7 cellular contexts compared by ENCODE assay signal in genomic region chr1:205983925-205984725, GRCh38. TPM values are rescaled to one million over a fixed set of nuclear protein-coding genes. Genes with fewer than 3 reads are reported as not detected.
DNase-seq lines count a peak whose midpoint lies in the region; ATAC-seq and TF ChIP-seq lines count a peak whose summit lies in the region.

No MANE protein-coding gene starts in this region.

- TF ChIP-seq POLR2A in upper lobe of left lung (IDR thresholded peaks at IDR 0.05), result no peak

- no peak for DNase-seq in HFF-Myc (ENCODE audit: extremely low read depth, low read depth)
- peak; percentile 90 for DNase-seq in RWPE2 (ENCODE audit: low spot score)
- DNase-seq in dorsolateral prefrontal cortex, result peak; percentile 26 to 83 (median 80)
- peak; percentile 67 for DNase-seq in lower lobe of right lung
- DNase-seq in upper lobe of left lung, result peak in 1 of 2 donors; percentile 61
- DNase-seq in KG1 (lab: John Stamatoyannopoulos, UW), result no peak

- no peaks in the 10 kb centered on the region for H3K79me2 ChIP-seq in DOHH2 (ENCODE audit: control insufficient read depth, low read length)

- TF ChIP-seq CTCF in DOHH2 (IDR thresholded peaks at IDR 0.05; ENCODE audit: low read depth, low read length, poor library complexity, severe bottlenecking) (peak; percentile 34), HFF-Myc (IDR thresholded peaks at IDR 0.05; ENCODE audit: low read depth, low read length, missing control alignments) (peak; percentile 93), RWPE2 (IDR thresholded peaks at IDR 0.05; ENCODE audit: poor library complexity, severe bottlenecking) (peak; percentile 79), dorsolateral prefrontal cortex (IDR thresholded peaks at IDR 0.05 in 54 of 56, conservative IDR thresholded peaks at IDR 0.05 in 2 of 56; ENCODE audit: low read depth in 1 of 56, partially characterized antibody in 56 of 56) (peak in 55 of 56 donors; percentile 58 to 98 (median 83)), lower lobe of right lung (IDR thresholded peaks at IDR 0.05) (peak; percentile 72), upper lobe of left lung (IDR thresholded peaks at IDR 0.05) (peak; percentile 52 to 74 (median 62))

- H3K36me3 ChIP-seq in DOHH2 (ENCODE audit: control insufficient read depth, low read length), result no peaks in the 10 kb centered on the region
- H3K36me3 ChIP-seq in RWPE2 (ENCODE audit: low read depth), result peaks cover 12% of the 10 kb centered on the region
- peaks cover 9% of the 10 kb centered on the region for H3K36me3 ChIP-seq in lower lobe of right lung
- no peaks in the 10 kb centered on the region for H3K36me3 ChIP-seq in upper lobe of left lung

- ATAC-seq in RWPE2 (ENCODE audit: low read depth), result peak; percentile 91
- ATAC-seq in lower lobe of right lung, result peak; percentile 85 to 87
- ATAC-seq in upper lobe of left lung (ENCODE audit: low FRiP score in 2 of 2), result peak; percentile 69 to 93

- no peaks in the 10 kb centered on the region for H3K4me1 ChIP-seq in DOHH2 (ENCODE audit: control insufficient read depth, low read length)
- H3K4me1 ChIP-seq in RWPE2 (ENCODE audit: insufficient read depth, poor library complexity, severe bottlenecking), result peaks cover 21% of the 10 kb centered on the region
- peaks cover 14% of the 10 kb centered on the region for H3K4me1 ChIP-seq in lower lobe of right lung
- H3K4me1 ChIP-seq in upper lobe of left lung, result peaks cover 0 to 8% (median 1%) of the 10 kb centered on the region in 4 donors

- H3K9me2 ChIP-seq in DOHH2 (replicated peaks; ENCODE audit: control insufficient read depth, low read length), result no peaks in the 10 kb centered on the region

- intact Hi-C loops in dorsolateral prefrontal cortex (cut with DNase I) (loop anchor here (1.0 to 2.0 kb wide), 2 partner anchors 122 to 125 kb away; no protein-coding TSS in a partner anchor), lower lobe of right lung (cut with DNase I) (no loop called here)

- H3F3A ChIP-seq in DOHH2 (ENCODE audit: control insufficient read depth, insufficient read depth), result no peaks in the 10 kb centered on the region

- H3K9me3 ChIP-seq in DOHH2 (ENCODE audit: control insufficient read depth, insufficient read depth, low read length) (no peaks in the 10 kb centered on the region), RWPE2 (ENCODE audit: severe bottlenecking) (no peaks in the 10 kb centered on the region), lower lobe of right lung (no peaks in the 10 kb centered on the region), upper lobe of left lung (no peaks in the 10 kb centered on the region)

- H3K4me2 ChIP-seq in DOHH2 (ENCODE audit: low read length), result no peak overlapping the region

- H3K27me3 ChIP-seq in DOHH2 (ENCODE audit: control insufficient read depth, low read length) (0 out of 2 replicates have a peak, but pooled peaks cover 3% of the 10 kb centered on the region), RWPE2 (ENCODE audit: insufficient read depth, poor library complexity, severe bottlenecking) (no peaks in the 10 kb centered on the region), dorsolateral prefrontal cortex (no peaks in the 10 kb centered on the region), lower lobe of right lung (ENCODE audit: low read depth) (no peaks in the 10 kb centered on the region), upper lobe of left lung (no peaks in the 10 kb centered on the region)

- H4K20me1 ChIP-seq in DOHH2 (ENCODE audit: control insufficient read depth, insufficient read depth, low read depth, low read length), result no peaks in the 10 kb centered on the region

- H3K4me3 ChIP-seq in DOHH2 (ENCODE audit: low read length) (no peak overlapping the region), HFF-Myc (replicated peaks; ENCODE audit: low read depth, low read length) (no peak overlapping the region), RWPE2 (ENCODE audit: severe bottlenecking) (no peak overlapping the region), dorsolateral prefrontal cortex (no peak overlapping the region), lower lobe of right lung (no peak overlapping the region), upper lobe of left lung (no peak overlapping the region)

- TF ChIP-seq EP300 in upper lobe of left lung (IDR thresholded peaks at IDR 0.05), result no peak

- H3K27ac ChIP-seq in DOHH2 (ENCODE audit: low read depth, low read length) (no peak overlapping the region), RWPE2 (ENCODE audit: poor library complexity, severe bottlenecking) (peak overlapping the region; percentile 73), dorsolateral prefrontal cortex (peak overlapping the region in 3 of 59 donors; percentile 9 to 31 (median 18)), lower lobe of right lung (no peak overlapping the region), upper lobe of left lung (no peak overlapping the region)

- 37 to 40% methylated on average over 12 to 13 of the region's 14 CpGs for WGBS in upper lobe of left lung, 2 donors

RNA-seq across cellular contexts. Expression of gene RAB7B, which starts 19.1 kb away (rescaled TPM):
- total RNA-seq in dorsolateral prefrontal cortex (1 to 10 TPM in 103 of 120 experiments, under 1 TPM in 17; 0.43 to 6.5 (median 2.0) TPM), lower lobe of right lung (9.1 TPM), upper lobe of left lung (10 to 100 TPM in 2 of 6 donors, 1 to 10 TPM in 4; 2.6 to 27.5 (median 9.1) TPM)

RNA-seq across cellular contexts. Expression of gene CTSE, which starts 39.6 kb away (rescaled TPM):
- total RNA-seq in dorsolateral prefrontal cortex (not detected), lower lobe of right lung (63.6 TPM), upper lobe of left lung (100 to 1,000 TPM in 3 of 6 donors, 10 to 100 TPM in 3; 34.6 to 132 (median 106) TPM)

RNA-seq across cellular contexts. Expression of gene SLC26A9, which starts 40.9 kb away (rescaled TPM):
- total RNA-seq in dorsolateral prefrontal cortex, result 1 to 10 TPM in 70 of 120 experiments, under 1 TPM in 49, not detected in 1; 0.12 to 6.7 (median 1.2) TPM
- 18.2 TPM for total RNA-seq in lower lobe of right lung
- 10 to 100 TPM; 10.6 to 31.9 (median 20.9) TPM for total RNA-seq in upper lobe of left lung

Comparison
In these comparisons a context has a peak if more than half of its experiments do, and no peak if none do; other contexts are left out.
1. CTCF ChIP-seq: peak in every context shown above with its lines; median percentile 93 in HFF-Myc; 83 in dorsolateral prefrontal cortex; 79 in RWPE2; 72 in lower lobe of right lung; 62 in upper lobe of left lung; 34 in DOHH2.
2. DNase-seq: peak in RWPE2 (single experiment), dorsolateral prefrontal cortex (10 of 10) and lower lobe of right lung (single experiment); none in HFF-Myc (single experiment) and KG1 (single experiment).
3. RNA of gene CTSE, which starts 39.6 kb away (total RNA-seq): 34.6 to 132 TPM in upper lobe of left lung and 63.6 TPM in lower lobe of right lung (single experiment); not detected in dorsolateral prefrontal cortex; every median in the first group is over 10 times any median in the second.
4. Peak in every context shown above with its lines, with median percentiles within 50 percentile points of each other: ATAC-seq.